ENCODE assay signal across 1 cellular context in the genomic region with DNA sequence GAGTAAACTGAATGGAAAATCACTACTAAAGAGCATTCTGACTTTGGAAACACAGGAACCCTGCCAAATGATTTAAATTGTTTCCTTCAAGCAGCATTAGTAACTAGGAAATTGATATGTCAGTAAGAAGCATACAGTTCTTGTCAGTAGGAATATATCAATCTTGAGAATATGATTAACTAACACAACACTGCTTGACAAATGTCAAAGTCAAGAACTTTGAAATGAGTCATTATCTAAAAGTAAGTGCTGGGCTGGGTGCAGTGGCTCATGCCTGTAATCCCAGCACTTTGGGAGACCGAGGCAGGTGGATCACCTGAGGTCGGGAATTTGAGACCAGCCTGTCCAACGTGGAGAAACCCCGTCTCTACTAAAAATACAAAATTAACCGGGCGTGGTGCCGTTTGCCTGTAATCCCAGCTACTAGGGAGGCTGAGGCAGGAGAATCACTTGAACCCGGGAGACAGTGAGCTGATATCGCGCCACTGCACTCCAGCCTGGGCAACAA. TPM values are rescaled to one million over a fixed set of nuclear protein-coding genes. Genes with fewer than 3 reads are reported as not detected.
"Had no signal": no experiment of that assay in that cellular context is flagged by ENCODE, and none has a peak within 500 bp of the region (broad histone marks: within the 10 kb centered on the region; RNA-seq: fewer than 3 reads in every experiment).

No MANE protein-coding gene starts in this region.

RNA-seq across cellular contexts. Expression of a gene that starts 7.0 kb away (rescaled TPM):
- total RNA-seq: natural killer cell had no signal
